In genomic region chr14:23162800-23163199, GRCh38 we compare ENCODE assay signal across 1 cellular context.
TF ChIP-seq lines count a peak whose summit lies in the region.

No MANE protein-coding gene starts in this region.

TF ChIP-seq in WTC11, 78 proteins besides CTCF, POLR2A, EP300 and RAD21 (continued from another document):
- TF ChIP-seq ATF6 (CRISPR knock-in tag; IDR thresholded peaks at IDR 0.05) (no peak), ELF4 (CRISPR knock-in tag; IDR thresholded peaks at IDR 0.05; ENCODE audit: low read depth) (no peak), FOXJ3 (CRISPR knock-in tag; IDR thresholded peaks at IDR 0.05; ENCODE audit: borderline replicate concordance) (no peak), GTF2I (CRISPR knock-in tag; conservative IDR thresholded peaks at IDR 0.05) (no peak)
